Comparison of ENCODE assay signal across 8 cellular contexts in the genomic region with DNA sequence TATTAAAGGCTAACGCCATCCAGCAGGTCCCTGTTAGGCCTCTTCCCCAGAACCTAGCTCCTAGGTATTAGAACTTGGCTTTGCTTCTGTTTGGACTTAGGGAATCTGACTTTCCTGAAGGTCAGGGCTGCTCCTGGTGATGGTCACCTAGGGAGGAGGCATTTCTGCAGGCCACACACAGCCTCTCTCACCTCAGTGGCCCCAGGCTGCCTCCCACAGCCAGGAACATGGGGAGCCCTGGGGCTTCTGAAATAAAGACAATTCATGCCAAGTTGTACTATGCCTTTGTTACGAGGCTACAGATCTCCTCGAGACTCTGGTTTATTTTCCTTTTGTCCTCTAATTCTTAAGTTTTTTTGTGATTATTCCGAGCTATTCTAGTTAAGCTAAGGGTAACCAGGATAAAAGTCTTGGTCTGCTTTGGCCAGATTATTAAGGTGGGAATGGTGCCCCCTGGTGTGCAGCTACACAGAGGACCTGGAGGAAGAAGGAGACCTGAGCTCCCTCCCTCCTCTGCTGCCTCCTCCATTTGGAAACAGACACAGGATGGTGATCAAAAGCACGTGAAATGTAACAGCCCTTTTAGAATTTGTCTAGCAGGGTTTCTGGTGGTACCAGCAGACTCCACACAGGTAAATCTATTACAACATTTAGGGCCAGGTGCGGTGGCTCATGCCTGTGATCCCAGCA.
DNase-seq lines count a peak whose midpoint lies in the region; ATAC-seq and TF ChIP-seq lines count a peak whose summit lies in the region.

No MANE protein-coding gene starts in this region.

- H3K9me3 Mint-ChIP-seq in chondrocyte (ENCODE audit: low read depth) (no peaks in the 10 kb centered on the region), memory B cell (no peaks in the 10 kb centered on the region)

- ATAC-seq in GM21786 (IDR thresholded peaks at IDR 0.05; ENCODE audit: unreplicated experiment) (peak; percentile 58), memory B cell (ENCODE audit: low read depth) (peak; percentile 51), GM19397 (IDR thresholded peaks at IDR 0.05; ENCODE audit: unreplicated experiment) (no peak)

- no peaks in the 10 kb centered on the region for H3K27me3 Mint-ChIP-seq in chondrocyte (ENCODE audit: low read depth)
- peaks cover 3% of the 10 kb centered on the region for H3K27me3 Mint-ChIP-seq in memory B cell

- TF ChIP-seq CTCF in chondrocyte (IDR thresholded peaks at IDR 0.05): peak; percentile 79

- H3K4me3 Mint-ChIP-seq in chondrocyte (ENCODE audit: unreplicated experiment): no peak overlapping the region
- H3K4me3 Mint-ChIP-seq in memory B cell: no peak overlapping the region

- H3K36me3 Mint-ChIP-seq in chondrocyte (ENCODE audit: low read depth) (peaks cover 5% of the 10 kb centered on the region), memory B cell (no peaks in the 10 kb centered on the region)

- H3K4me1 Mint-ChIP-seq in chondrocyte (ENCODE audit: low read depth): peaks cover 36% of the 10 kb centered on the region
- no peaks in the 10 kb centered on the region for H3K4me1 Mint-ChIP-seq in memory B cell

- H3K27ac Mint-ChIP-seq in chondrocyte (ENCODE audit: unreplicated experiment) (peak overlapping the region; percentile 11), memory B cell (no peak overlapping the region)

- DNase-seq in NCI-H1105 treated with DMSO at 0.1 percent for 48 hours (lab: John Stamatoyannopoulos, UW) (peak; percentile 21), NCI-H1105 (lab: John Stamatoyannopoulos, UW) (no peak), NCI-H226 (peak; percentile 37), chondrocyte (ENCODE audit: low spot score) (no peak), memory B cell (ENCODE audit: low spot score in 2 of 2) (peak; percentile 30 to 36), NOMO-1 treated with DMSO at 0.1 percent for 48 hours (lab: John Stamatoyannopoulos, UW; ENCODE audit: unreplicated experiment) (no peak)

Comparison
In these comparisons a context has a peak if more than half of its experiments do, and no peak if none do; other contexts are left out.
1. DNase-seq: peak in NCI-H1105 treated with DMSO at 0.1 percent for 48 hours (single experiment), NCI-H226 (single experiment) and memory B cell (2 of 2); none in NCI-H1105 (single experiment), chondrocyte (single experiment) and NOMO-1 treated with DMSO at 0.1 percent for 48 hours (single experiment).